Comparison of ENCODE assay signal across 16 cellular contexts in genomic region chr3:104787306-104787705, GRCh38.
DNase-seq lines count a peak whose midpoint lies in the region; ATAC-seq and TF ChIP-seq lines count a peak whose summit lies in the region.
"Had no signal": no experiment of that assay in that cellular context is flagged by ENCODE, and none has a peak within 500 bp of the region (broad histone marks: within the 10 kb centered on the region; RNA-seq: fewer than 3 reads in every experiment).

No MANE protein-coding gene starts in this region.

- H3K4me3 ChIP-seq in GM23338, result no peak overlapping the region
- H3K4me3 ChIP-seq: GM12878, GM23248 had no signal

- no peaks in the 10 kb centered on the region for H3K79me2 ChIP-seq in GM23338 (replicated peaks; ENCODE audit: insufficient read depth)

- TF ChIP-seq CTCF in GM23338 (conservative IDR thresholded peaks at IDR 0.05; ENCODE audit: low read depth in 2 of 2), result no peak

- in situ Hi-C loops in SK-MEL-5 (cut with HindIII; ENCODE audit: low pct_unique_long_range_greater_than_20kb, low sequenced_read_pairs), result no loop called here

- H3K27me3 ChIP-seq in GM23338 (ENCODE audit: insufficient read depth), result no peaks in the 10 kb centered on the region

- H3K4me2 ChIP-seq in GM23338, result no peak overlapping the region

- no peaks in the 10 kb centered on the region for H3K36me3 ChIP-seq in GM23338 (ENCODE audit: insufficient read depth)

- H3K9me3 Mint-ChIP-seq in GM23338, result no peaks in the 10 kb centered on the region
- H3K9me3 Mint-ChIP-seq: CD4-positive, alpha-beta memory T cell; H9 had no signal

- H3K4me3 Mint-ChIP-seq in GM23338, result no peak overlapping the region
- H3K4me3 Mint-ChIP-seq: CD4-positive, alpha-beta memory T cell; H9 had no signal

- H2AFZ ChIP-seq in GM23338, result no peak overlapping the region
- H2AFZ ChIP-seq: GM23248 had no signal

- H3K4me1 Mint-ChIP-seq in GM23338, result no peaks in the 10 kb centered on the region
- H3K4me1 Mint-ChIP-seq: CD4-positive, alpha-beta memory T cell; H9 had no signal

- DNase-seq in SK-MEL-5 (ENCODE audit: low read depth, low spot score) (peak; percentile 91), globus pallidus (ENCODE audit: low spot score) (peak; percentile 15), pons (ENCODE audit: low spot score) (peak; percentile 56), GM23338 (ENCODE audit: low spot score) (no peak), DMS 273 treated with DMSO at 0.1 percent for 48 hours (lab: John Stamatoyannopoulos, UW) (no peak)
- no peak for DNase-seq in effector CD8-positive, alpha-beta T cell (lab: John Stamatoyannopoulos, UW)
- DNase-seq: C1 segment of cervical spinal cord; Caco-2; CD4-positive, alpha-beta memory T cell; DMS79; EL; GDM1; GM23248; H9 had no signal

- no peaks in the 10 kb centered on the region for H3K36me3 Mint-ChIP-seq in GM23338 (ENCODE audit: low read depth)
- H3K36me3 Mint-ChIP-seq: CD4-positive, alpha-beta memory T cell had no signal

- no peak for ATAC-seq in GM23338
- ATAC-seq: GM12878, HCT116 had no signal

- no peak overlapping the region for H3K27ac ChIP-seq in GM23338 (ENCODE audit: low read depth)
- H3K27ac ChIP-seq: GM23248 had no signal

- no peak overlapping the region for H3K27ac Mint-ChIP-seq in GM23338
- H3K27ac Mint-ChIP-seq: CD4-positive, alpha-beta memory T cell; H9 had no signal

- no peaks in the 10 kb centered on the region for H3K4me1 ChIP-seq in GM23338 (ENCODE audit: insufficient read depth)
- H3K4me1 ChIP-seq: Caco-2 had no signal

- H3K27me3 Mint-ChIP-seq in GM23338 (ENCODE audit: insufficient read depth, low read depth, poor library complexity), result peaks cover 1% of the 10 kb centered on the region
- H3K27me3 Mint-ChIP-seq: CD4-positive, alpha-beta memory T cell had no signal

- no peaks in the 10 kb centered on the region for H3K9me2 ChIP-seq in GM23338 (ENCODE audit: insufficient read depth)

- H3F3A ChIP-seq in GM23338 (replicated peaks; ENCODE audit: low read depth), result no peaks in the 10 kb centered on the region

- no peaks in the 10 kb centered on the region for H4K20me1 ChIP-seq in GM23338 (replicated peaks; ENCODE audit: insufficient read depth)

TF ChIP-seq in GM23338, 12 proteins besides CTCF, POLR2A, EP300 and RAD21:
- no peak for TF ChIP-seq ZNF462 (CRISPR knock-in tag; IDR thresholded peaks at IDR 0.05)
TF ChIP-seq in GM23338: peak in this region for 0.

Comparison
In these comparisons a context has a peak if more than half of its experiments do, and no peak if none do; other contexts are left out.
1. DNase-seq: peak in SK-MEL-5 (single experiment), globus pallidus (single experiment) and pons (single experiment); none in GM23338 (single experiment), DMS 273 treated with DMSO at 0.1 percent for 48 hours (single experiment) and effector CD8-positive, alpha-beta T cell (single experiment).